Comparison of ENCODE assay signal across 12 cellular contexts in genomic region chr3:57559526-57559925, GRCh38. TPM values are rescaled to one million over a fixed set of nuclear protein-coding genes. Genes with fewer than 3 reads are reported as not detected.
A peak's percentile ranks its signal among the peaks of the same experiment; 100 is the strongest.
DNase-seq lines count a peak whose midpoint lies in the region; ATAC-seq and TF ChIP-seq lines count a peak whose summit lies in the region.
"Had no signal": no experiment of that assay in that cellular context is flagged by ENCODE, and none has a peak within 500 bp of the region (broad histone marks: within the 10 kb centered on the region; RNA-seq: fewer than 3 reads in every experiment).

No MANE protein-coding gene starts in this region.

- H3K4me3 Mint-ChIP-seq in MCF 10A (ENCODE audit: unreplicated experiment): peak overlapping the region; percentile 25

- H3K4me3 ChIP-seq in breast epithelium (no peak overlapping the region), SU-DHL-6 (ENCODE audit: insufficient read depth, low read length, poor library complexity, severe bottlenecking) (peak overlapping the region; percentile 3)

- H3K27ac ChIP-seq in breast epithelium: no peak overlapping the region
- H3K27ac ChIP-seq in SU-DHL-6 (ENCODE audit: low read depth, low read length): no peak overlapping the region

- H3K27ac Mint-ChIP-seq in MCF 10A (ENCODE audit: low read depth, unreplicated experiment): no peak overlapping the region
- H3K27ac Mint-ChIP-seq: nephron had no signal

- peaks cover 12% of the 10 kb centered on the region for H3K4me1 Mint-ChIP-seq in MCF 10A (ENCODE audit: insufficient read depth, unreplicated experiment)

- DNase-seq in MCF 10A (ENCODE audit: unreplicated experiment) (peak; percentile 40), breast epithelium (ENCODE audit: low spot score in 2 of 2) (no peak), fibroblast of gingiva (ENCODE audit: low read depth) (peak; percentile 58), stromal cell of bone marrow (ENCODE audit: low read depth) (peak; percentile 8)
- DNase-seq: activated effector memory CD4-positive, alpha-beta T cell treated with Interleukin-2 at 50 U/mL for 16 hours; NCI-H1436; stimulated activated CD4-positive, alpha-beta T cell treated with anti-CD3 and anti-CD28 coated beads, Interleukin-15, amount 100 ng/mL, for 24 hours had no signal

- peaks cover 0 to 15% of the 10 kb centered on the region in 2 donors for H3K4me1 ChIP-seq in breast epithelium

- POLR2A ChIA-PET in MCF 10A (lab: Yijun Ruan, JAX): interaction anchor here (2.1 to 8.3 kb wide), 2 partner anchors 19 to 37 kb away, joined by 12 to 153 read pairs; partner anchors contain the start of gene ARF4

- BruUV-seq in MCF 10A (replicated peaks; lab: Mats Ljungman, UMichigan): TSS peak; percentile 1

- H3K9me3 ChIP-seq in breast epithelium (no peaks in the 10 kb centered on the region), SU-DHL-6 (ENCODE audit: insufficient read depth, low read length) (no peaks in the 10 kb centered on the region)

- ATAC-seq in HG03432 (IDR thresholded peaks at IDR 0.05; ENCODE audit: unreplicated experiment) (no peak), HG03521 (IDR thresholded peaks at IDR 0.05; ENCODE audit: unreplicated experiment) (no peak), GM21786 (IDR thresholded peaks at IDR 0.05; ENCODE audit: unreplicated experiment) (no peak)

- H3K36me3 Mint-ChIP-seq in MCF 10A (ENCODE audit: insufficient read depth, unreplicated experiment): peaks cover 54% of the 10 kb centered on the region

- H2AFZ ChIP-seq in SU-DHL-6 (ENCODE audit: low read depth, low read length, severe bottlenecking): no peak overlapping the region

- H3F3A ChIP-seq in SU-DHL-6 (ENCODE audit: insufficient read depth): peaks cover 20% of the 10 kb centered on the region

- no peaks in the 10 kb centered on the region for H3K27me3 Mint-ChIP-seq in MCF 10A (ENCODE audit: insufficient read depth, unreplicated experiment)

- H3K9ac ChIP-seq in SU-DHL-6 (ENCODE audit: low read length): no peak overlapping the region

- H3K79me2 ChIP-seq in SU-DHL-6 (ENCODE audit: insufficient read depth, low read length): peaks cover 76% of the 10 kb centered on the region

- no peaks in the 10 kb centered on the region for H3K27me3 ChIP-seq in breast epithelium
- no peaks in the 10 kb centered on the region for H3K27me3 ChIP-seq in SU-DHL-6 (ENCODE audit: low read length)

- TF ChIP-seq CTCF in MCF 10A (IDR thresholded peaks at IDR 0.05; ENCODE audit: unreplicated experiment): no peak
- TF ChIP-seq CTCF in breast epithelium (IDR thresholded peaks at IDR 0.05): no peak
- no peak for TF ChIP-seq CTCF in SU-DHL-6 (IDR thresholded peaks at IDR 0.05; ENCODE audit: insufficient read depth, low read length, poor library complexity, severe bottlenecking)

- CTCF ChIA-PET in MCF 10A (lab: Yijun Ruan, JAX): interaction anchor here (0.6 kb wide), 1 partner anchor 37 kb away, joined by 3 read pairs; no protein-coding TSS in a partner anchor

- peaks cover 15% of the 10 kb centered on the region for H4K20me1 ChIP-seq in SU-DHL-6 (ENCODE audit: low read depth, low read length)

- H3K4me2 ChIP-seq in SU-DHL-6 (ENCODE audit: low read depth, low read length, poor library complexity, severe bottlenecking): peak overlapping the region; percentile 89

- H3K9me3 Mint-ChIP-seq in MCF 10A (ENCODE audit: unreplicated experiment): no peaks in the 10 kb centered on the region
- H3K9me3 Mint-ChIP-seq: nephron had no signal

- H3K36me3 ChIP-seq in breast epithelium: no peaks in the 10 kb centered on the region
- peaks cover 36% of the 10 kb centered on the region for H3K36me3 ChIP-seq in SU-DHL-6 (ENCODE audit: low read length)

- no peaks in the 10 kb centered on the region for H3K9me2 ChIP-seq in SU-DHL-6 (replicated peaks; ENCODE audit: insufficient read depth, low read length)

- no peak for TF ChIP-seq POLR2A in breast epithelium (IDR thresholded peaks at IDR 0.05)

- intact Hi-C loops in MCF 10A (cut with micrococcal nuclease) (loop anchor here (5.0 kb wide), 1 partner anchor 38 kb away; the partner anchor contains the start of gene ARF4), breast epithelium (cut with DNase I; ENCODE audit: low total_unique reads) (no loop called here)

RNA-seq across cellular contexts. Expression of gene PDE12, which starts 3.5 kb away (rescaled TPM):
- total RNA-seq in MCF 10A (2022) (23.0 and 23.1 TPM in 2 replicates), breast epithelium (10 to 100 TPM; 17.4 to 26.8 (median 18.4) TPM)

RNA-seq across cellular contexts. Expression of gene DNAH12, which starts 15.4 kb away (rescaled TPM):
- total RNA-seq in MCF 10A (2022) (0.47 and 0.58 TPM in 2 replicates), breast epithelium (under 1 TPM; 0.15 to 0.33 (median 0.32) TPM)

RNA-seq across cellular contexts. Expression of gene ARF4, which starts 37.6 kb away (rescaled TPM):
- total RNA-seq in MCF 10A (2022) (275 and 396 TPM in 2 replicates), breast epithelium (100 to 1,000 TPM in 2 of 3 donors, 10 to 100 TPM in 1; 93.6 to 125 (median 120) TPM)

Comparison
In these comparisons a context has a peak if more than half of its experiments do, and no peak if none do; other contexts are left out.
1. DNase-seq: peak in MCF 10A (single experiment), fibroblast of gingiva (single experiment) and stromal cell of bone marrow (single experiment); none in breast epithelium (0 of 2).